In the genomic region with DNA sequence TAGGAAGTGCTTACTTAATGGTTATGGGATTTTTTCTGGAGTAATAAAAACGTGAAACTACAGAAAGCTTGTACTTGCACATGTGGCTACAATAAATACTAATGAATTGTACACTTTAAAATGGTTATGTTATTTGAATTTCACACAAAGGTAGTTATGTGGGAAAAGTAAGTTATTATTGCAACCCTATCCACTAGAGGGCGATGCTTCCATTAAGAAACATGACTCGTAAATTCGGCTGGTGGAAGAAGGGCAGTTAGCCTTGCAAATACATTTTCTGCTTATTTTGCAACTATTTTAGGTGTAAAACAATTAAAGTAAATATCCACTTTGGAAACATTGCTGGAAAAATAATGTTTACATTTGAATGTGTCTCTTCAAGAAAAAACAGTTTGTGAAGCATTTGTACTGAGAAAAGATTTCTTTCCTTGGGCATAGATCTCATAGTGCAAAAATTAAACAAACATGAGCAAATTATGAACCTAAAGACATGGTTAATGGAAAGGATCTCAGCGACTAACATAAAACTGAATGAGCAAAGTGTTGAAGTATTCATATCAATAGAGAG, we compare ENCODE assay signal across 8 cellular contexts.
DNase-seq lines count a peak whose midpoint lies in the region; ATAC-seq and TF ChIP-seq lines count a peak whose summit lies in the region.

No MANE protein-coding gene starts in this region.

- TF ChIP-seq POLR2A in suprapubic skin (IDR thresholded peaks at IDR 0.05), result no peak

- H3K4me1 ChIP-seq in suprapubic skin, result peaks cover 8% of the 10 kb centered on the region

- DNase-seq in A172 (ENCODE audit: low spot score), result peak; percentile 60
- peak; percentile 6 for DNase-seq in GM04503 (ENCODE audit: low read depth)
- peak; percentile 33 for DNase-seq in NCI-H2081 treated with DMSO at 0.1 percent for 48 hours (lab: John Stamatoyannopoulos, UW)
- peak; percentile 13 for DNase-seq in activated CD8-positive, alpha-beta T cell treated with anti-CD3 and anti-CD28 coated beads for 36 hours
- peak; percentile 37 for DNase-seq in iPS-NIHi11 (ENCODE audit: low spot score)
- DNase-seq in suprapubic skin (ENCODE audit: low spot score in 2 of 2), result no peak
- DNase-seq in omental fat pad (ENCODE audit: low spot score), result no peak

- H3K4me1 Mint-ChIP-seq in activated CD8-positive, alpha-beta T cell treated with anti-CD3 and anti-CD28 coated beads for 36 hours (ENCODE audit: low read depth), result peaks cover 5% of the 10 kb centered on the region

- H3K36me3 Mint-ChIP-seq in activated CD8-positive, alpha-beta T cell treated with anti-CD3 and anti-CD28 coated beads for 36 hours (ENCODE audit: low read depth), result no peaks in the 10 kb centered on the region

- no peak overlapping the region for H3K27ac Mint-ChIP-seq in activated CD8-positive, alpha-beta T cell treated with anti-CD3 and anti-CD28 coated beads for 36 hours

- H3K9me3 ChIP-seq in suprapubic skin, result no peaks in the 10 kb centered on the region

- POLR2A ChIA-PET in activated CD8-positive, alpha-beta T cell treated with anti-CD3 and anti-CD28 coated beads for 36 hours (lab: Charles Lee), result no interaction called here

- peaks cover 9% of the 10 kb centered on the region for H3K27me3 Mint-ChIP-seq in activated CD8-positive, alpha-beta T cell treated with anti-CD3 and anti-CD28 coated beads for 36 hours

- no peaks in the 10 kb centered on the region for H3K36me3 ChIP-seq in suprapubic skin

- peak; percentile 66 for TF ChIP-seq CTCF in activated CD8-positive, alpha-beta T cell treated with anti-CD3 and anti-CD28 coated beads for 36 hours (IDR thresholded peaks at IDR 0.05)
- TF ChIP-seq CTCF in suprapubic skin (IDR thresholded peaks at IDR 0.05) (peak; percentile 46 to 56), omental fat pad (IDR thresholded peaks at IDR 0.05) (no peak)

- H3K27ac ChIP-seq in suprapubic skin, result no peak overlapping the region

- WGBS in suprapubic skin, result 3% methylated on average over 5 of the region's 5 CpGs

- intact Hi-C loops in activated CD8-positive, alpha-beta T cell treated with anti-CD3 and anti-CD28 coated beads for 36 hours (cut with micrococcal nuclease), result loop anchor here (5.0 to 10.0 kb wide), 2 partner anchors 293 to 471 kb away; no protein-coding TSS in a partner anchor

- H3K27me3 ChIP-seq in suprapubic skin, result peaks cover 2% of the 10 kb centered on the region

- no peaks in the 10 kb centered on the region for H3K9me3 Mint-ChIP-seq in activated CD8-positive, alpha-beta T cell treated with anti-CD3 and anti-CD28 coated beads for 36 hours

- no peak overlapping the region for H3K4me3 ChIP-seq in suprapubic skin

- no peak for TF ChIP-seq EP300 in suprapubic skin (IDR thresholded peaks at IDR 0.05)

- H3K4me3 Mint-ChIP-seq in activated CD8-positive, alpha-beta T cell treated with anti-CD3 and anti-CD28 coated beads for 36 hours, result no peak overlapping the region

- CTCF ChIA-PET in activated CD8-positive, alpha-beta T cell treated with anti-CD3 and anti-CD28 coated beads for 36 hours (lab: Charles Lee), result interaction anchor here (0.8 to 2.8 kb wide), 6 partner anchors 9 to 727 kb away, joined by 3 to 17 read pairs (median 5); a partner anchor contains a TSS

- ATAC-seq in HG02885 (IDR thresholded peaks at IDR 0.05; ENCODE audit: poor library complexity, unreplicated experiment), result peak; percentile 75
- no peak for ATAC-seq in activated CD8-positive, alpha-beta T cell treated with anti-CD3 and anti-CD28 coated beads for 36 hours
- ATAC-seq in omental fat pad (ENCODE audit: low FRiP score), result no peak

Comparison
In these comparisons a context has a peak if more than half of its experiments do, and no peak if none do; other contexts are left out.
1. DNase-seq: peak in A172 (single experiment), GM04503 (single experiment), NCI-H2081 treated with DMSO at 0.1 percent for 48 hours (single experiment), activated CD8-positive, alpha-beta T cell treated with anti-CD3 and anti-CD28 coated beads for 36 hours (single experiment) and iPS-NIHi11 (single experiment); none in suprapubic skin (0 of 2) and omental fat pad (single experiment).
2. CTCF ChIP-seq: peak in activated CD8-positive, alpha-beta T cell treated with anti-CD3 and anti-CD28 coated beads for 36 hours (single experiment) and suprapubic skin (2 of 2); none in omental fat pad (0 of 3).